ENCODE assay signal across 10 cellular contexts in the genomic region with DNA sequence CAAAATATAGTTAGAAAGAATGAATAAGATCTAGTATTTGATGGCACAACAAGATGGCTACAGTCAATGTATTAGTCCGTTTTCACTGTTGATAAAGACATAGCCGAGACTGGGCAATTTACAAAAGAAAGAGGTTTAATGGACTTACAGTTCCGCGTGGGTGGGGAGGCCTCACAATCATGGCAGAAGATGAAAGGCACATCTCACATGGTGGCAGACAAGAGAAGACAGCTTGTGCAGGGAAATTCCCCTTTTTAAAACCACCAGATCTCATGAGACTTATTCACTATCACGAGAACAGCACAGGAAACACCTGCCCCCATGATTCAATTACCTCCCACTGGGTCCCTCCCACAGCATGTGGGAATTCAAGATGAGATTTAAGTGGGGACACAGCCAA. TPM values are rescaled to one million over a fixed set of nuclear protein-coding genes. Genes with fewer than 3 reads are reported as not detected.
DNase-seq lines count a peak whose midpoint lies in the region; TF ChIP-seq lines count a peak whose summit lies in the region.
"Not testable (repeated sequence)": the region's sequence is repeated elsewhere in the genome, so short reads cannot be mapped to it uniquely, and the experiment has no call there.
"Had no signal": no experiment of that assay in that cellular context is flagged by ENCODE, and none has a peak within 500 bp of the region (broad histone marks: within the 10 kb centered on the region; RNA-seq: fewer than 3 reads in every experiment).

No MANE protein-coding gene starts in this region.

- H4K20me1 ChIP-seq in neural progenitor cell (ENCODE audit: low read depth) = not testable (repeated sequence)

- H3K4me1 Mint-ChIP-seq in neural progenitor cell = not testable (repeated sequence)

- CTCF ChIA-PET in HEK293 (lab: Yijun Ruan, JAX) = interaction anchor here (2.3 kb wide), 1 partner anchor 31 kb away, joined by 9 read pairs; no protein-coding TSS in a partner anchor

- not testable (repeated sequence) for H3K9ac ChIP-seq in neural progenitor cell

- DNase-seq in NAMALWA (ENCODE audit: low spot score) (peak; percentile 47), choroid plexus epithelial cell (ENCODE audit: low read depth) (peak; percentile 4)
- peak; percentile 18 for DNase-seq in activated CD4-positive, alpha-beta T cell treated with anti-CD3 and anti-CD28 coated beads for 48 hours
- DNase-seq in activated naive CD4-positive, alpha-beta T cell treated with Interleukin-2 at 50 U/mL for 16 hours = peak; percentile 9
- not testable (repeated sequence) for DNase-seq in neural progenitor cell (ENCODE audit: low spot score)

- not testable (repeated sequence) for H3K36me3 Mint-ChIP-seq in neural progenitor cell

- not testable (repeated sequence) for H3K4me3 ChIP-seq in HEK293 (ENCODE audit: low read depth, low read length); choroid plexus epithelial cell (ENCODE audit: low read depth, low read length); neural progenitor cell

- H3K4me3 Mint-ChIP-seq in neural progenitor cell = peak overlapping the region; percentile 16

- not testable (repeated sequence) for H3K9me3 ChIP-seq in HEK293 (ENCODE audit: control insufficient read depth, insufficient read depth, low read depth, low read length); neural progenitor cell (ENCODE audit: low read depth)

- not testable (repeated sequence) for H2AFZ ChIP-seq in neural progenitor cell (replicated peaks)

- peaks cover 74% of the 10 kb centered on the region for H3K27me3 ChIP-seq in neural progenitor cell

- not testable (repeated sequence) for H3K36me3 ChIP-seq in HEK293 (ENCODE audit: control insufficient read depth in 2 of 2, insufficient read depth in 1 of 2, low read length in 2 of 2); neural progenitor cell

- peaks cover 18% of the 10 kb centered on the region for H3K27me3 Mint-ChIP-seq in neural progenitor cell (ENCODE audit: insufficient read depth, low read depth)

- not testable (repeated sequence) for H3F3A ChIP-seq in neural progenitor cell (ENCODE audit: low read depth)

- H3K4me2 ChIP-seq in neural progenitor cell = not testable (repeated sequence)

- H3K27ac ChIP-seq in HEK293 (ENCODE audit: extremely low read depth, low read depth, low read length); neural progenitor cell: not testable (repeated sequence)

- TF ChIP-seq CTCF in HEK293 (tag by site-specific recombination; IDR thresholded peaks at IDR 0.05); choroid plexus epithelial cell (conservative IDR thresholded peaks at IDR 0.05; ENCODE audit: low read depth, low read length); neural progenitor cell (IDR thresholded peaks at IDR 0.05): not testable (repeated sequence)

- not testable (repeated sequence) for H3K79me2 ChIP-seq in neural progenitor cell (ENCODE audit: low read depth)

- H3K4me1 ChIP-seq in HEK293 (ENCODE audit: control insufficient read depth, insufficient read depth, low read length); neural progenitor cell: not testable (repeated sequence)

- not testable (repeated sequence) for H3K27ac Mint-ChIP-seq in neural progenitor cell

- peaks cover 14% of the 10 kb centered on the region for H3K9me3 Mint-ChIP-seq in neural progenitor cell

- POLR2A ChIA-PET in HEK293 (lab: Yijun Ruan, JAX) = not testable (repeated sequence)

TF ChIP-seq in HEK293, 187 proteins besides CTCF, POLR2A, EP300 and RAD21:
- peak; percentile 39; the same call in 1 of the 2 replicates for TF ChIP-seq ZFHX2 (tag by site-specific recombination; conservative IDR thresholded peaks at IDR 0.05)
- peak; percentile 74; the same call in 1 of the 2 replicates for TF ChIP-seq EGR2 (tag by site-specific recombination; IDR thresholded peaks at IDR 0.05; ENCODE audit: low read depth)
- TF ChIP-seq GLIS1 (tag by site-specific recombination; IDR thresholded peaks at IDR 0.05) = 0 out of 2 replicates have a peak, but pooled peaks have one; percentile 26

RNA-seq across cellular contexts. Expression of gene CYP1A2, which starts 10.4 kb away (rescaled TPM):
- not detected in 2 replicates for total RNA-seq in neural progenitor cell (ENCODE audit: low replicate concordance)
- total RNA-seq: CD4-positive, alpha-beta memory T cell; GM23338; HFFc6; IMR-90 had no signal

RNA-seq across cellular contexts. Expression of gene CYP1A1, which starts 12.9 kb away (rescaled TPM):
- total RNA-seq in neural progenitor cell (ENCODE audit: low replicate concordance) = 0.15 TPM in 1 of 2 replicates, not detected in the other
- total RNA-seq: HFFc6 had no signal

RNA-seq across cellular contexts. Expression of gene EDC3, which starts 42.4 kb away (rescaled TPM):
- total RNA-seq in neural progenitor cell (ENCODE audit: low replicate concordance) = 16.6 and 24.4 TPM in 2 replicates

RNA-seq across cellular contexts. Expression of gene CSK, which starts 43.6 kb away (rescaled TPM):
- 18.3 and 25.4 TPM in 2 replicates for total RNA-seq in neural progenitor cell (ENCODE audit: low replicate concordance)
